Comparison of ENCODE assay signal across 18 cellular contexts in the genomic region with DNA sequence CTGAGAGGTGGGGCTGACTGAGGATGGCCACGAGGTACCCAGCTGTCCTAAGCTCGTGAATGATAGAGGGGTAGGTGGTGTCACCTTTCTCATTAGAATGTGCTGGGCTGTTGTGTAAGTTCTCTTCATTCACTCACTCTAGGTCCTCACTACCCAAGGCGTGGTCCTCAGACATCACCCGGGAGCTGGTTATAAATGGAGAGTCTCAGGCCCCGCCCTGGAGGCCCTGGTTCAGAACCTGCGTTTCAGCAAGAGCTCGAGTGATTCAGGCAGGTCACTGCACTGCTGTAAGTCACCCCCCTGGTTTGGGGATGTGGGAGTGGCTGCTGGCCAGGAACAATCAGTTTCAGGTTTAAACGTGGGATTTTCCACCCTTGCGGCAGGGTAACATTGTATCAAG.
DNase-seq lines count a peak whose midpoint lies in the region; ATAC-seq, FAIRE-seq and TF ChIP-seq lines count a peak whose summit lies in the region.
"Had no signal": no experiment of that assay in that cellular context is flagged by ENCODE, and none has a peak within 500 bp of the region (broad histone marks: within the 10 kb centered on the region; RNA-seq: fewer than 3 reads in every experiment).

No MANE protein-coding gene starts in this region.

- peak; percentile 9 for DNase-seq in stimulated activated CD4-positive, alpha-beta T cell treated with anti-CD3 and anti-CD28 coated beads, Interleukin-15, amount 100 ng/mL, for 24 hours
- no peak for DNase-seq in stimulated activated CD4-positive, alpha-beta T cell treated with anti-CD3 and anti-CD28 coated beads, Interleukin-4, amount 100 ng/mL, for 4 hours
- DNase-seq in RWPE2 (ENCODE audit: low spot score) (peak; percentile 76), epithelial cell of prostate (ENCODE audit: low read depth, low spot score) (peak; percentile 84), urothelium cell line (ENCODE audit: low spot score) (peak; percentile 17), hepatic stellate cell (ENCODE audit: low spot score) (no peak)
- DNase-seq: activated T-cell treated with anti-CD3 and anti-CD28 coated beads, Interleukin-2, amount 50 U/mL, for 72 hours; CD4-positive, CD25-positive, alpha-beta regulatory T cell; erythroblast; left lung; NCI-H187; NCI-H345; stimulated activated CD4-positive, alpha-beta T cell treated with anti-CD3 and anti-CD28 coated beads, Interleukin-12 subunit alpha, Interleukin-12 subunit beta, amount 100 ng/mL, for 4 hours had no signal

- H3K4me3 ChIP-seq in RWPE2 (ENCODE audit: severe bottlenecking), result no peak overlapping the region
- H3K4me3 ChIP-seq: gastroesophageal sphincter, left lung, thoracic aorta had no signal

- no peak for FAIRE-seq in urothelium cell line (lab: Jason Lieb, UNC)

- no peaks in the 10 kb centered on the region for H3K9me3 ChIP-seq in RWPE2 (ENCODE audit: severe bottlenecking)
- H3K9me3 ChIP-seq: gastroesophageal sphincter, left lung, neutrophil, thoracic aorta had no signal

- no peaks in the 10 kb centered on the region for H3K27me3 ChIP-seq in RWPE2 (ENCODE audit: insufficient read depth, poor library complexity, severe bottlenecking)

- ATAC-seq in RWPE2 (ENCODE audit: low read depth), result peak; percentile 90
- ATAC-seq in HG02973 (IDR thresholded peaks at IDR 0.05; ENCODE audit: unreplicated experiment), result no peak
- no peak for ATAC-seq in GM18907 (IDR thresholded peaks at IDR 0.05; ENCODE audit: unreplicated experiment)
- ATAC-seq: gastroesophageal sphincter, left lung had no signal

- no peak for TF ChIP-seq CTCF in RWPE2 (IDR thresholded peaks at IDR 0.05; ENCODE audit: poor library complexity, severe bottlenecking)

- H3K27ac ChIP-seq in RWPE2 (ENCODE audit: poor library complexity, severe bottlenecking) (no peak overlapping the region), epithelial cell of prostate (peak overlapping the region; percentile 5)
- H3K27ac ChIP-seq: gastroesophageal sphincter, left lung, neutrophil, thoracic aorta had no signal

- peaks cover 10% of the 10 kb centered on the region for H3K4me1 ChIP-seq in RWPE2 (ENCODE audit: insufficient read depth, poor library complexity, severe bottlenecking)
- H3K4me1 ChIP-seq: gastroesophageal sphincter, left lung had no signal

- no peaks in the 10 kb centered on the region for H3K36me3 ChIP-seq in RWPE2 (ENCODE audit: low read depth)
- H3K36me3 ChIP-seq: gastroesophageal sphincter, left lung, neutrophil, thoracic aorta had no signal

Comparison
In these comparisons a context has a peak if more than half of its experiments do, and no peak if none do; other contexts are left out.
1. DNase-seq: peak in stimulated activated CD4-positive, alpha-beta T cell treated with anti-CD3 and anti-CD28 coated beads, Interleukin-15, amount 100 ng/mL, for 24 hours (single experiment), RWPE2 (single experiment), epithelial cell of prostate (single experiment) and urothelium cell line (single experiment); none in stimulated activated CD4-positive, alpha-beta T cell treated with anti-CD3 and anti-CD28 coated beads, Interleukin-4, amount 100 ng/mL, for 4 hours (0 of 2) and hepatic stellate cell (single experiment).